Comparison of ENCODE assay signal across 6 cellular contexts in genomic region chr19:663682-664117, GRCh38. TPM values are rescaled to one million over a fixed set of nuclear protein-coding genes. Genes with fewer than 3 reads are reported as not detected.
DNase-seq lines count a peak whose midpoint lies in the region; ATAC-seq and TF ChIP-seq lines count a peak whose summit lies in the region.

No MANE protein-coding gene starts in this region.

- ATAC-seq in GM21737 (IDR thresholded peaks at IDR 0.05; ENCODE audit: unreplicated experiment): no peak

- H3K4me1 ChIP-seq in MM.1S (ENCODE audit: low read length): peaks cover 19% of the 10 kb centered on the region
- no peaks in the 10 kb centered on the region for H3K4me1 ChIP-seq in endodermal cell (ENCODE audit: control insufficient read depth, insufficient read depth, low read length)
- peaks cover 43 to 57% (median 50%) of the 10 kb centered on the region in 3 donors for H3K4me1 ChIP-seq in skeletal muscle tissue (ENCODE audit: control insufficient read depth in 3 of 3, insufficient read depth in 3 of 3, low read length in 3 of 3)

- TF ChIP-seq CTCF in MM.1S (IDR thresholded peaks at IDR 0.05; ENCODE audit: low read length): no peak
- TF ChIP-seq CTCF in endodermal cell (conservative IDR thresholded peaks at IDR 0.05): no peak
- no peak for TF ChIP-seq CTCF in GM13976 (IDR thresholded peaks at IDR 0.05; ENCODE audit: borderline replicate concordance, control extremely low read depth, extremely low read depth, insufficient read depth, missing control alignments)

- peaks cover 23% of the 10 kb centered on the region for H4K20me1 ChIP-seq in MM.1S (ENCODE audit: insufficient read depth, low read length)

- H2AFZ ChIP-seq in MM.1S (ENCODE audit: low read length): peak overlapping the region; percentile 100

- H3K27ac Mint-ChIP-seq in endodermal cell: peak overlapping the region; percentile 66

- peaks cover 30% of the 10 kb centered on the region for H3F3A ChIP-seq in MM.1S (ENCODE audit: insufficient read depth, low read length)

- 86 to 99% methylated on average over 11 to 18 of the region's 18 CpGs for WGBS in endodermal cell (ENCODE audit: insufficient coverage in 1 of 2, insufficient read length in 1 of 2), 2 experiments

- H3K27ac ChIP-seq in MM.1S (ENCODE audit: low read length) (peak overlapping the region; percentile 43; the same call in 1 of the 2 replicates), endodermal cell (ENCODE audit: low read depth, low read length) (peak overlapping the region; percentile 53), skeletal muscle tissue (ENCODE audit: low read depth, low read length) (peak overlapping the region; percentile 91)

- H3K27me3 ChIP-seq in MM.1S (replicated peaks; ENCODE audit: insufficient read depth, low read length): peaks cover 31% of the 10 kb centered on the region
- no peaks in the 10 kb centered on the region for H3K27me3 ChIP-seq in endodermal cell (ENCODE audit: control insufficient read depth, insufficient read depth, low read length, poor library complexity, severe bottlenecking)
- H3K27me3 ChIP-seq in skeletal muscle tissue (ENCODE audit: control insufficient read depth in 3 of 3, insufficient read depth in 3 of 3, low read length in 3 of 3): no peaks in the 10 kb centered on the region

- H3K4me3 ChIP-seq in MM.1S (ENCODE audit: low read length): peak overlapping the region; percentile 85
- H3K4me3 ChIP-seq in endodermal cell (ENCODE audit: low read length): peak overlapping the region; percentile 79
- peak overlapping the region; percentile 81 to 91 (median 88) for H3K4me3 ChIP-seq in skeletal muscle tissue (ENCODE audit: low read length in 3 of 3)

- peaks cover 17% of the 10 kb centered on the region for H3K4me1 Mint-ChIP-seq in endodermal cell

- H3K4me3 Mint-ChIP-seq in endodermal cell: peak overlapping the region; percentile 68

- H3K79me2 ChIP-seq in MM.1S (ENCODE audit: low read length): peaks cover 46% of the 10 kb centered on the region

- no peaks in the 10 kb centered on the region for H3K36me3 Mint-ChIP-seq in endodermal cell (ENCODE audit: low read depth)

- H3K9me3 ChIP-seq in MM.1S (replicated peaks; ENCODE audit: insufficient read depth, low read length) (no peaks in the 10 kb centered on the region), endodermal cell (ENCODE audit: control insufficient read depth, low read length) (peaks cover under 1% of the 10 kb centered on the region), skeletal muscle tissue (ENCODE audit: control insufficient read depth in 3 of 3, low read length in 3 of 3) (no peaks in the 10 kb centered on the region)

- H3K4me2 ChIP-seq in MM.1S (ENCODE audit: low read depth, low read length): peak overlapping the region; percentile 100

- H3K36me3 ChIP-seq in MM.1S (replicated peaks; ENCODE audit: insufficient read depth, low read length): peaks cover under 1% of the 10 kb centered on the region; the same call in 1 of the 2 replicates
- H3K36me3 ChIP-seq in endodermal cell (ENCODE audit: control insufficient read depth, insufficient read depth, low read length): no peaks in the 10 kb centered on the region
- peaks cover 0 to 1% (median 0%) of the 10 kb centered on the region in 3 donors for H3K36me3 ChIP-seq in skeletal muscle tissue (ENCODE audit: control insufficient read depth in 3 of 3, insufficient read depth in 3 of 3, low read length in 3 of 3)

- in situ Hi-C loops in GM13976 (cut with MboI; ENCODE audit: low sequenced_read_pairs, unreplicated experiment): no loop called here

- DNase-seq in MM.1S (no peak), endodermal cell (no peak), GM13976 (ENCODE audit: low spot score) (no peak)
- no peak for DNase-seq in central memory CD4-positive, alpha-beta T cell

- no peaks in the 10 kb centered on the region for H3K9me2 ChIP-seq in MM.1S (replicated peaks; ENCODE audit: insufficient read depth, low read length)

- H3K9ac ChIP-seq in MM.1S (ENCODE audit: low read length): peak overlapping the region; percentile 71
- no peak overlapping the region for H3K9ac ChIP-seq in endodermal cell (ENCODE audit: extremely low read depth, low read length, poor library complexity, severe bottlenecking)
- peak overlapping the region; percentile 83 to 93 (median 88) for H3K9ac ChIP-seq in skeletal muscle tissue (ENCODE audit: low read depth in 1 of 3, low read length in 3 of 3)

- peaks cover 17% of the 10 kb centered on the region for H3K9me3 Mint-ChIP-seq in endodermal cell

- peaks cover 13% of the 10 kb centered on the region for H3K27me3 Mint-ChIP-seq in endodermal cell (ENCODE audit: insufficient read depth)

RNA-seq across cellular contexts. Expression of gene RNF126, which starts 0.7 kb away (rescaled TPM):
- total RNA-seq in endodermal cell (10 to 100 TPM; 49.1 to 66.4 TPM), skeletal muscle tissue (12.0 TPM)
- 59.6 TPM for polyA plus RNA-seq in endodermal cell (2013, experiment 1 of 2)
- 56.3 TPM for polyA plus RNA-seq in endodermal cell (2013, experiment 2 of 2)

RNA-seq across cellular contexts. Expression of gene FSTL3, which starts 12.5 kb away (rescaled TPM):
- total RNA-seq in endodermal cell (10 to 100 TPM in 1 of 2 donors, 1 to 10 TPM in 1; 9.8 to 14.1 TPM), skeletal muscle tissue (7.3 TPM)
- polyA plus RNA-seq in endodermal cell (2013, experiment 1 of 2): 8.7 TPM
- 9.6 TPM for polyA plus RNA-seq in endodermal cell (2013, experiment 2 of 2)

RNA-seq across cellular contexts. Expression of gene FGF22, which starts 24.0 kb away (rescaled TPM):
- total RNA-seq in endodermal cell (under 1 TPM; 0.81 to 0.82 TPM), skeletal muscle tissue (not detected)
- polyA plus RNA-seq in endodermal cell (2013, experiment 1 of 2): 0.21 TPM
- polyA plus RNA-seq in endodermal cell (2013, experiment 2 of 2): not detected

RNA-seq across cellular contexts. Expression of gene POLRMT, which starts 30.4 kb away (rescaled TPM):
- 10 to 100 TPM; 76.6 to 86.4 TPM for total RNA-seq in endodermal cell
- polyA plus RNA-seq in endodermal cell (2013, experiment 1 of 2): 58.5 TPM
- polyA plus RNA-seq in endodermal cell (2013, experiment 2 of 2): 53.7 TPM
- total RNA-seq in skeletal muscle tissue: 17.7 TPM

RNA-seq across cellular contexts. Expression of gene PRSS57, which starts 31.6 kb away (rescaled TPM):
- total RNA-seq in endodermal cell (not detected), skeletal muscle tissue (not detected)
- not detected for polyA plus RNA-seq in endodermal cell (2013, experiment 1 of 2)
- not detected for polyA plus RNA-seq in endodermal cell (2013, experiment 2 of 2)
